ENCODE assay signal across 25 cellular contexts in genomic region chr3:18469775-18470174, GRCh38.
"Had no signal": no experiment of that assay in that cellular context is flagged by ENCODE, and none has a peak within 500 bp of the region (broad histone marks: within the 10 kb centered on the region; RNA-seq: fewer than 3 reads in every experiment).

No MANE protein-coding gene starts in this region.

- H3K36me3 ChIP-seq: breast epithelium, esophagus muscularis mucosa, heart left ventricle, left ventricle myocardium inferior, uterus had no signal

- H3K4me1 Mint-ChIP-seq: activated B cell treated with CpG ODN at 0.5 μM for 24 hours; activated naive CD8-positive, alpha-beta T cell treated with anti-CD3 and anti-CD28 coated beads, Interleukin-2, amount 10 ng/mL, durations not matched to agents 7 days and 5 days; nephron had no signal

- H3K27me3 ChIP-seq: breast epithelium, esophagus muscularis mucosa, foreskin keratinocyte, testis, uterus had no signal

- H3K27me3 Mint-ChIP-seq: activated B cell treated with CpG ODN at 0.5 μM for 24 hours; activated naive CD8-positive, alpha-beta T cell treated with anti-CD3 and anti-CD28 coated beads, Interleukin-2, amount 10 ng/mL, durations not matched to agents 7 days and 5 days; T-cell had no signal

- DNase-seq: activated B cell treated with CpG ODN at 0.5 μM for 24 hours; activated CD4-positive, alpha-beta T cell treated with anti-CD3 and anti-CD28 coated beads for 4 hours; activated CD4-positive, alpha-beta T cell treated with anti-CD3 and anti-CD28 coated beads, Interleukin-2, amount 50 U/mL, for 4 hours; activated effector memory CD4-positive, alpha-beta T cell treated with Interleukin-2 at 50 U/mL for 16 hours; activated naive CD4-positive, alpha-beta T cell treated with Interleukin-2 at 50 U/mL for 16 hours; activated naive CD8-positive, alpha-beta T cell treated with anti-CD3 and anti-CD28 coated beads, Interleukin-2, amount 10 ng/mL, durations not matched to agents 7 days and 5 days; activated T-cell treated with anti-CD3 and anti-CD28 coated beads for 4 hours; activated T-cell treated with anti-CD3 and anti-CD28 coated beads, Interleukin-2, amount 50 U/mL, for 72 hours; central memory CD4-positive, alpha-beta T cell; dermis blood vessel endothelial cell; effector CD4-positive, alpha-beta T cell; foreskin keratinocyte; heart left ventricle; left ventricle myocardium inferior; stimulated activated CD4-positive, alpha-beta T cell treated with anti-CD3 and anti-CD28 coated beads, Interleukin-15, amount 100 ng/mL, for 24 hours; stimulated activated CD4-positive, alpha-beta T cell treated with anti-CD3 and anti-CD28 coated beads, Interleukin-2, amount 100 ng/mL, for 24 hours; stimulated activated naive CD4-positive, alpha-beta T cell; T-cell; testis; trophoblast cell; uterus had no signal

- H3K4me3 Mint-ChIP-seq: activated B cell treated with CpG ODN at 0.5 μM for 24 hours; activated naive CD8-positive, alpha-beta T cell treated with anti-CD3 and anti-CD28 coated beads, Interleukin-2, amount 10 ng/mL, durations not matched to agents 7 days and 5 days; activated T-cell treated with anti-CD3 and anti-CD28 coated beads, Interleukin-2, amount 50 U/mL, for 72 hours; nephron; T-cell; T-helper 2 cell treated with Interferon-gamma antibody and Interleukin-4, amounts not matched to agents 5 μg/mL and 100 μg/mL, for 36 hours had no signal

- ATAC-seq: activated T-cell treated with anti-CD3 and anti-CD28 coated beads, Interleukin-2, amount 50 U/mL, for 72 hours; foreskin keratinocyte; heart left ventricle; T-cell had no signal

- H3K4me3 ChIP-seq: breast epithelium, esophagus muscularis mucosa, heart left ventricle, left ventricle myocardium inferior, testis, uterus had no signal

- H3K27ac Mint-ChIP-seq: activated B cell treated with CpG ODN at 0.5 μM for 24 hours; activated naive CD8-positive, alpha-beta T cell treated with anti-CD3 and anti-CD28 coated beads, Interleukin-2, amount 10 ng/mL, durations not matched to agents 7 days and 5 days; activated T-cell treated with anti-CD3 and anti-CD28 coated beads, Interleukin-2, amount 50 U/mL, for 72 hours; nephron; T-cell; T-helper 2 cell treated with Interferon-gamma antibody and Interleukin-4, amounts not matched to agents 5 μg/mL and 100 μg/mL, for 36 hours had no signal

- H3K4me1 ChIP-seq: breast epithelium, esophagus muscularis mucosa, foreskin keratinocyte, heart left ventricle, left ventricle myocardium inferior, testis, uterus had no signal

- H3K9me3 ChIP-seq: breast epithelium, esophagus muscularis mucosa, heart left ventricle, left ventricle myocardium inferior, testis, uterus had no signal

- H3K27ac ChIP-seq: breast epithelium, esophagus muscularis mucosa, foreskin keratinocyte, heart left ventricle, left ventricle myocardium inferior, testis, uterus had no signal

- H3K9me3 Mint-ChIP-seq: activated B cell treated with CpG ODN at 0.5 μM for 24 hours; nephron; T-cell; T-helper 2 cell treated with Interferon-gamma antibody and Interleukin-4, amounts not matched to agents 5 μg/mL and 100 μg/mL, for 36 hours had no signal
